In genomic region chr6:33299237-33299944, GRCh38 we compare ENCODE assay signal across 8 cellular contexts. TPM values are rescaled to one million over a fixed set of nuclear protein-coding genes. Genes with fewer than 3 reads are reported as not detected.
DNase-seq lines count a peak whose midpoint lies in the region; ATAC-seq and TF ChIP-seq lines count a peak whose summit lies in the region.

No MANE protein-coding gene starts in this region.

- peaks cover 36% of the 10 kb centered on the region for H3K4me1 Mint-ChIP-seq in chondrocyte (ENCODE audit: low read depth)

- peak overlapping the region; percentile 81 for H3K4me3 ChIP-seq in BJ (ENCODE audit: low read depth, low read length)

- TF ChIP-seq CTCF in BJ (IDR thresholded peaks at IDR 0.05; ENCODE audit: insufficient read depth, low read depth, low read length) (peak; percentile 86), chondrocyte (IDR thresholded peaks at IDR 0.05) (peak; percentile 91)

- peak; percentile 66 for ATAC-seq in HG03442 (IDR thresholded peaks at IDR 0.05; ENCODE audit: unreplicated experiment)

- DNase-seq in BJ (ENCODE audit: low read depth) (no peak), GM19238 (ENCODE audit: insufficient read length, low spot score) (peak; percentile 88), NCI-H510A (lab: John Stamatoyannopoulos, UW) (peak; percentile 94), chondrocyte (ENCODE audit: low spot score) (peak; percentile 95), kidney tubule cell (ENCODE audit: low spot score) (peak; percentile 94)
- peak; percentile 90 to 91 for DNase-seq in activated CD4-positive, alpha-beta T cell treated with anti-CD3 and anti-CD28 coated beads for 24 hours (ENCODE audit: low read depth in 2 of 2)
- peak; percentile 81 to 90 for DNase-seq in stimulated activated CD4-positive, alpha-beta T cell treated with anti-CD3 and anti-CD28 coated beads, Interleukin-1b, Interleukin-23, amount 100 ng/mL, for 1 hour (ENCODE audit: low read depth in 2 of 2)

- H3K36me3 Mint-ChIP-seq in chondrocyte (ENCODE audit: low read depth), result peaks cover 10% of the 10 kb centered on the region

- no peaks in the 10 kb centered on the region for H3K27me3 ChIP-seq in BJ (ENCODE audit: control insufficient read depth, insufficient read depth, low read length)

- H3K4me3 Mint-ChIP-seq in chondrocyte (ENCODE audit: unreplicated experiment), result peak overlapping the region; percentile 98

- CTCF ChIA-PET in BJ (lab: Yijun Ruan, JAX), result interaction anchor here (0.6 to 2.3 kb wide), 13 partner anchors 8 to 183 kb away, joined by 3 to 21 read pairs (median 5); partner anchors contain the start of genes B3GALT4, PFDN6, RPS18 and VPS52

- no peaks in the 10 kb centered on the region for H3K27me3 Mint-ChIP-seq in chondrocyte (ENCODE audit: low read depth)

- peak overlapping the region; percentile 99 for H3K27ac Mint-ChIP-seq in chondrocyte (ENCODE audit: unreplicated experiment)

- POLR2A ChIA-PET in BJ (lab: Charles Lee), result no interaction called here

- peaks cover 14% of the 10 kb centered on the region for H3K36me3 ChIP-seq in BJ (ENCODE audit: control insufficient read depth, insufficient read depth, low read length)

- H3K9me3 Mint-ChIP-seq in chondrocyte (ENCODE audit: low read depth), result no peaks in the 10 kb centered on the region

RNA-seq across cellular contexts. Expression of gene RGL2, which starts 0.6 kb away (rescaled TPM):
- polyA plus RNA-seq in BJ (2011; rRNA removed), result 24.2 and 35.2 TPM in 2 replicates
- 25.3 and 28.3 TPM in 2 replicates for polyA minus RNA-seq in BJ (2011; rRNA and poly(A)+ RNA removed)
- 39.2 to 54.5 TPM (median 50.5 TPM) in 3 replicates for total RNA-seq in chondrocyte

RNA-seq across cellular contexts. Expression of gene PFDN6, which starts 10.0 kb away (rescaled TPM):
- polyA plus RNA-seq in BJ (2011; rRNA removed), result 49.0 and 55.5 TPM in 2 replicates
- polyA minus RNA-seq in BJ (2011; rRNA and poly(A)+ RNA removed), result 7.4 and 10.3 TPM in 2 replicates
- total RNA-seq in chondrocyte, result 25.3 to 35.5 TPM (median 27.8 TPM) in 3 replicates

RNA-seq across cellular contexts. Expression of gene WDR46, which starts 10.4 kb away (rescaled TPM):
- polyA plus RNA-seq in BJ (2011; rRNA removed), result 45.6 and 78.9 TPM in 2 replicates
- polyA minus RNA-seq in BJ (2011; rRNA and poly(A)+ RNA removed), result 50.6 and 91.6 TPM in 2 replicates
- 42.4 to 79.7 TPM (median 48.1 TPM) in 3 replicates for total RNA-seq in chondrocyte

RNA-seq across cellular contexts. Expression of gene TAPBP, which starts 14.5 kb away (rescaled TPM):
- 23.1 and 37.9 TPM in 2 replicates for polyA plus RNA-seq in BJ (2011; rRNA removed)
- 21.8 and 33.1 TPM in 2 replicates for polyA minus RNA-seq in BJ (2011; rRNA and poly(A)+ RNA removed)
- total RNA-seq in chondrocyte, result 86.2 to 102 TPM (median 88.1 TPM) in 3 replicates

RNA-seq across cellular contexts. Expression of gene ZBTB22, which starts 18.2 kb away (rescaled TPM):
- 10.6 and 13.6 TPM in 2 replicates for polyA plus RNA-seq in BJ (2011; rRNA removed)
- polyA minus RNA-seq in BJ (2011; rRNA and poly(A)+ RNA removed), result 11.8 and 18.2 TPM in 2 replicates
- total RNA-seq in chondrocyte, result 21.4 to 22.2 TPM (median 22.1 TPM) in 3 replicates
